27 cellular contexts compared by ENCODE assay signal in the genomic region with DNA sequence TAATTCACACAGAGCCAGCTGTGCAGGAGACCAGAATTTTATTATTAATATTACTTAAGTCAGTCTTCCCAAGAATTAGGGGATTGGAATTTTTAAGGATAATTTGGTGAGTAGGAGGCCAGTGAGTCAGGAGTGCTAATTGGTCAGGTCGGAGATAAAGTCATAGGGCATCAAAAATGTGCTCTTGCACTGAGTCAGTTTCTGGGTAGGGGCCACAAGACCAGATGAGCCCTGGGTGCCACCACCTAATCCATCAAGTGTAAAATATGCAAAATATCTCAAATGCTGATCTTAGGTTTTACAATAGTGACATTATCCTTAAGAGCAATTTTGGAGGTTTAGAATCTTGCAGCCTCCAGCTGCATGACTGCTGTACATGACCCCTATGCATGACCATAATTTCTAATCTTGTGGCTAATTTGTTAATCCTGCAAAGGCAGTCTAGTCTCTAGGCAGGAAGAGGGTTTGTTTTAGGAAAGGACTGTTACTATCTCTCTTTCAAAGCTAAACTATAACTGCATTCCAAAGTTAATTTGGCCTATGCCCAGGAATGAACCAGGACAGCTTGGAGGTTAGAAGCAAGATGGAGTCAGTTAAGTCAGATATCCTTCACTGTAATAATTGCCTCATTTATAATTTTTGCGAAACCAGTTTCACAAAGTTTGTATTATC.
"Had no signal": no experiment of that assay in that cellular context is flagged by ENCODE, and none has a peak within 500 bp of the region (broad histone marks: within the 10 kb centered on the region; RNA-seq: fewer than 3 reads in every experiment).

No MANE protein-coding gene starts in this region.

- H3K36me3 ChIP-seq: cardiac muscle cell, gastrocnemius medialis, left ventricle myocardium inferior, spleen, uterus had no signal

- H3K27ac Mint-ChIP-seq: activated CD4-positive, alpha-beta T cell treated with anti-CD3 and anti-CD28 coated beads for 36 hours; activated naive CD8-positive, alpha-beta T cell; activated T-cell treated with anti-CD3 and anti-CD28 coated beads, Interleukin-2, amount 50 U/mL, for 72 hours; effector memory CD8-positive, alpha-beta T cell; nephron; T-helper 2 cell treated with Interferon-gamma antibody and Interleukin-4, amounts not matched to agents 5 μg/mL and 100 μg/mL, for 36 hours; type B pancreatic cell had no signal

- ATAC-seq: activated CD4-positive, alpha-beta T cell treated with anti-CD3 and anti-CD28 coated beads for 36 hours; activated T-cell treated with anti-CD3 and anti-CD28 coated beads, Interleukin-2, amount 50 U/mL, for 72 hours; body of pancreas; effector memory CD8-positive, alpha-beta T cell; gastrocnemius medialis; mucosa of descending colon; stimulated activated naive CD8-positive, alpha-beta T cell treated with anti-CD3 and anti-CD28 coated beads, Interleukin-15, Interleukin-2, amounts not matched to agents 100 U/mL and 50 U/mL, for 24 hours had no signal

- H3K27ac ChIP-seq: cardiac muscle cell, coronary artery, gastrocnemius medialis, left ventricle myocardium inferior, spleen, uterus had no signal

- H3K4me1 Mint-ChIP-seq: activated CD4-positive, alpha-beta T cell treated with anti-CD3 and anti-CD28 coated beads for 36 hours; nephron had no signal

- DNase-seq: activated CD4-positive, alpha-beta T cell treated with anti-CD3 and anti-CD28 coated beads for 36 hours; activated CD4-positive, CD25-positive, alpha-beta regulatory T cell; activated effector memory CD4-positive, alpha-beta T cell treated with Interleukin-2 at 50 U/mL for 16 hours; activated naive CD4-positive, alpha-beta T cell treated with Interleukin-2 at 50 U/mL for 16 hours; activated T-cell treated with anti-CD3 and anti-CD28 coated beads for 4 hours; activated T-cell treated with anti-CD3 and anti-CD28 coated beads, Interleukin-2, amount 50 U/mL, for 72 hours; anterior cingulate cortex; cerebellar nuclear complex; effector memory CD8-positive, alpha-beta T cell; erythroblast; gastrocnemius medialis; glutamatergic neuron; islet precursor cell; left ventricle myocardium inferior; mucosa of descending colon; posterior cingulate gyrus; right cardiac atrium; spleen; stimulated activated naive CD8-positive, alpha-beta T cell treated with anti-CD3 and anti-CD28 coated beads, Interleukin-15, Interleukin-2, amounts not matched to agents 100 U/mL and 50 U/mL, for 24 hours; uterus had no signal

- H3K4me3 ChIP-seq: body of pancreas, cardiac muscle cell, coronary artery, gastrocnemius medialis, left ventricle myocardium inferior, mucosa of descending colon, spleen, uterus had no signal

- H3K4me1 ChIP-seq: gastrocnemius medialis, spleen, uterus had no signal

- H3K27me3 Mint-ChIP-seq: type B pancreatic cell had no signal

- H3K27me3 ChIP-seq: body of pancreas, cardiac muscle cell, gastrocnemius medialis, uterus had no signal

- H3K4me3 Mint-ChIP-seq: activated CD4-positive, alpha-beta T cell treated with anti-CD3 and anti-CD28 coated beads for 36 hours; activated naive CD8-positive, alpha-beta T cell; activated T-cell treated with anti-CD3 and anti-CD28 coated beads, Interleukin-2, amount 50 U/mL, for 72 hours; effector memory CD8-positive, alpha-beta T cell; nephron; T-helper 2 cell treated with Interferon-gamma antibody and Interleukin-4, amounts not matched to agents 5 μg/mL and 100 μg/mL, for 36 hours; type B pancreatic cell had no signal

- H3K36me3 Mint-ChIP-seq: activated naive CD8-positive, alpha-beta T cell had no signal
